ENCODE assay signal across 8 cellular contexts in genomic region chr13:99357149-99357596, GRCh38. TPM values are rescaled to one million over a fixed set of nuclear protein-coding genes. Genes with fewer than 3 reads are reported as not detected.
DNase-seq lines count a peak whose midpoint lies in the region; ATAC-seq and TF ChIP-seq lines count a peak whose summit lies in the region.

No MANE protein-coding gene starts in this region.

- no peaks in the 10 kb centered on the region for H3K9me3 Mint-ChIP-seq in osteocyte (ENCODE audit: unreplicated experiment)
- no peaks in the 10 kb centered on the region for H3K9me3 Mint-ChIP-seq in neural progenitor cell

- DNase-seq in activated gamma-delta T cell treated with Interleukin-2 at 50 U/mL for 16 hours, result peak; percentile 45
- no peak for DNase-seq in activated gamma-delta T cell (lab: John Stamatoyannopoulos, UW)
- DNase-seq in brain microvascular endothelial cell, result peak; percentile 91
- DNase-seq in osteocyte (ENCODE audit: extremely low spot score, unreplicated experiment), result no peak
- no peak for DNase-seq in SHP77 (lab: John Stamatoyannopoulos, UW)
- DNase-seq in ureter (ENCODE audit: low spot score), result no peak
- no peak for DNase-seq in neural progenitor cell (ENCODE audit: low spot score)

- H3K4me3 Mint-ChIP-seq in osteocyte (ENCODE audit: unreplicated experiment) (peak overlapping the region; percentile 51), neural progenitor cell (no peak overlapping the region)

- H3K9me3 ChIP-seq in neural progenitor cell (ENCODE audit: low read depth), result no peaks in the 10 kb centered on the region

- peak; percentile 7 for ATAC-seq in HG03571 (IDR thresholded peaks at IDR 0.05; ENCODE audit: unreplicated experiment)

- no peak overlapping the region for H3K4me2 ChIP-seq in neural progenitor cell

- in situ Hi-C loops in brain microvascular endothelial cell (cut with HindIII; ENCODE audit: low pct_ligation_motif_present, low sequenced_read_pairs), result no loop called here

- H3K4me3 ChIP-seq in brain microvascular endothelial cell (ENCODE audit: low read depth, low read length), result no peak overlapping the region
- H3K4me3 ChIP-seq in neural progenitor cell, result no peak overlapping the region

- H2AFZ ChIP-seq in neural progenitor cell (replicated peaks), result no peak overlapping the region

- H3K27me3 Mint-ChIP-seq in osteocyte (ENCODE audit: unreplicated experiment) (no peaks in the 10 kb centered on the region), neural progenitor cell (ENCODE audit: insufficient read depth, low read depth) (peaks cover 3% of the 10 kb centered on the region)

- no peak overlapping the region for H3K9ac ChIP-seq in neural progenitor cell

- peaks cover 16% of the 10 kb centered on the region for H3K36me3 Mint-ChIP-seq in osteocyte (ENCODE audit: unreplicated experiment)
- peaks cover 37% of the 10 kb centered on the region for H3K36me3 Mint-ChIP-seq in neural progenitor cell

- H3K79me2 ChIP-seq in neural progenitor cell (ENCODE audit: low read depth), result no peaks in the 10 kb centered on the region

- H3K27ac ChIP-seq in brain microvascular endothelial cell, result peak overlapping the region; percentile 94
- H3K27ac ChIP-seq in neural progenitor cell, result no peak overlapping the region

- H3K27ac Mint-ChIP-seq in osteocyte (ENCODE audit: unreplicated experiment), result peak overlapping the region; percentile 92
- no peak overlapping the region for H3K27ac Mint-ChIP-seq in neural progenitor cell

- H3K27me3 ChIP-seq in brain microvascular endothelial cell (replicated peaks), result no peaks in the 10 kb centered on the region
- H3K27me3 ChIP-seq in neural progenitor cell, result no peaks in the 10 kb centered on the region

- H3K36me3 ChIP-seq in brain microvascular endothelial cell (replicated peaks), result no peaks in the 10 kb centered on the region
- H3K36me3 ChIP-seq in neural progenitor cell, result peaks cover under 1% of the 10 kb centered on the region

- H4K20me1 ChIP-seq in neural progenitor cell (ENCODE audit: low read depth), result peaks cover 11% of the 10 kb centered on the region

- TF ChIP-seq CTCF in brain microvascular endothelial cell (IDR thresholded peaks at IDR 0.05; ENCODE audit: low read depth, low read length, missing control alignments) (no peak), osteocyte (IDR thresholded peaks at IDR 0.05) (no peak), neural progenitor cell (IDR thresholded peaks at IDR 0.05) (no peak)

- H3K4me1 Mint-ChIP-seq in osteocyte (ENCODE audit: unreplicated experiment) (peaks cover 35% of the 10 kb centered on the region), neural progenitor cell (peaks cover 30% of the 10 kb centered on the region)

- H3K4me1 ChIP-seq in neural progenitor cell, result peaks cover 10% of the 10 kb centered on the region

- H3F3A ChIP-seq in neural progenitor cell (ENCODE audit: low read depth), result no peaks in the 10 kb centered on the region

RNA-seq across cellular contexts. Expression of gene GPR183, which starts 50.0 kb away (rescaled TPM):
- total RNA-seq in osteocyte (0.19 TPM in 1 of 2 replicates, not detected in the other), ureter (5.4 TPM), neural progenitor cell (ENCODE audit: low replicate concordance) (not detected in 2 replicates)

Comparison
In these comparisons a context has a peak if more than half of its experiments do, and no peak if none do; other contexts are left out.
1. DNase-seq: peak in activated gamma-delta T cell treated with Interleukin-2 at 50 U/mL for 16 hours (single experiment) and brain microvascular endothelial cell (single experiment); none in activated gamma-delta T cell (single experiment), osteocyte (single experiment), SHP77 (0 of 2), ureter (single experiment) and neural progenitor cell (single experiment).